13 cellular contexts compared by ENCODE assay signal in the genomic region with DNA sequence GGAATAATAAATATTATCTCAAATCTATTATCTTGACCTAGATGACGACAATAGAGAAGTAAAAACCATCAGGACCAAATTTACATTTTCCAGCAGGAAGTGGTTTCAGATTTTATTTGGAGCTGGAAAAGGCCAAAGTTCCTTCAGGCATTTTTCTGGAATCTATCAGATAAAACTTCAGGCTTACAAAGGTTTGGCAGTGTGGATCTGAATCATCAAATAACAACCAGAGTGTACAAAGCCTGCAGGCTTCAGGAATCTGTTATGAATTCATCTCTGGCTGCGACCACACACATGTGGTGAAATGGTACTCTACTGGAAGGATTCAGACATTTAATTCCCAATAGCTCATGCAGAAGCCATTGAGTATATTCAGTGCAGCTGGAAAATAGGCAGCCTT.
DNase-seq lines count a peak whose midpoint lies in the region; ATAC-seq and TF ChIP-seq lines count a peak whose summit lies in the region.
"Had no signal": no experiment of that assay in that cellular context is flagged by ENCODE, and none has a peak within 500 bp of the region (broad histone marks: within the 10 kb centered on the region; RNA-seq: fewer than 3 reads in every experiment).

No MANE protein-coding gene starts in this region.

- intact Hi-C loops in Right ventricle myocardium superior (cut with DNase I): no loop called here
- intact Hi-C loops in testis (cut with DNase I; ENCODE audit: low total_unique reads): no loop called here

- no peak for TF ChIP-seq CTCF in right atrium auricular region (IDR thresholded peaks at IDR 0.05)
- TF ChIP-seq CTCF in astrocyte of the cerebellum (IDR thresholded peaks at IDR 0.05; ENCODE audit: low read depth, low read length, missing control alignments): no peak
- no peak for TF ChIP-seq CTCF in testis (IDR thresholded peaks at IDR 0.05)

- H3K4me1 ChIP-seq in right atrium auricular region: peaks cover 0 to 5% of the 10 kb centered on the region in 2 donors
- H3K4me1 ChIP-seq in testis: no peaks in the 10 kb centered on the region
- H3K4me1 ChIP-seq: upper lobe of right lung had no signal

- no peaks in the 10 kb centered on the region for H3K36me3 ChIP-seq in right atrium auricular region
- H3K36me3 ChIP-seq in testis (ENCODE audit: low read depth, missing control alignments): no peaks in the 10 kb centered on the region
- H3K36me3 ChIP-seq: HAP-1, upper lobe of right lung had no signal

- no peak overlapping the region for H3K4me3 ChIP-seq in right atrium auricular region
- no peak overlapping the region for H3K4me3 ChIP-seq in astrocyte of the cerebellum (ENCODE audit: low read depth, low read length)
- H3K4me3 ChIP-seq in testis: no peak overlapping the region
- H3K4me3 ChIP-seq: HAP-1, upper lobe of right lung had no signal

- DNase-seq in Right ventricle myocardium superior (no peak), right atrium auricular region (ENCODE audit: low spot score) (no peak), astrocyte of the cerebellum (ENCODE audit: low read depth) (peak; percentile 89), hepatic stellate cell (ENCODE audit: low spot score) (peak; percentile 12), testis (no peak), MV-4-11 (lab: John Stamatoyannopoulos, UW) (no peak)
- DNase-seq: left cardiac atrium, NCI-H1092, T-helper 17 cell, upper lobe of right lung had no signal

- in situ Hi-C loops in astrocyte of the cerebellum (cut with HindIII; ENCODE audit: low sequenced_read_pairs): no loop called here

- H3K27me3 ChIP-seq in right atrium auricular region (no peaks in the 10 kb centered on the region), testis (no peaks in the 10 kb centered on the region)
- H3K27me3 ChIP-seq: upper lobe of right lung had no signal

- ATAC-seq in Right ventricle myocardium superior (ENCODE audit: poor library complexity) (peak; percentile 73), GM21717 (IDR thresholded peaks at IDR 0.05; ENCODE audit: unreplicated experiment) (no peak), HG03108 (IDR thresholded peaks at IDR 0.05; ENCODE audit: unreplicated experiment) (no peak)
- ATAC-seq: T-helper 17 cell, upper lobe of right lung had no signal

- 78 to 82% methylated on average over 2 of the region's 2 CpGs for WGBS in testis, 2 donors

- H3K27ac ChIP-seq in right atrium auricular region (no peak overlapping the region), testis (no peak overlapping the region)
- H3K27ac ChIP-seq: upper lobe of right lung had no signal

- TF ChIP-seq POLR2A in testis (IDR thresholded peaks at IDR 0.05): no peak

- H3K9me3 ChIP-seq in right atrium auricular region: no peaks in the 10 kb centered on the region
- no peaks in the 10 kb centered on the region for H3K9me3 ChIP-seq in testis
- H3K9me3 ChIP-seq: HAP-1, upper lobe of right lung had no signal

Comparison
In these comparisons a context has a peak if more than half of its experiments do, and no peak if none do; other contexts are left out.
1. DNase-seq: peak in astrocyte of the cerebellum (single experiment) and hepatic stellate cell (single experiment); none in Right ventricle myocardium superior (single experiment), right atrium auricular region (single experiment), testis (single experiment) and MV-4-11 (single experiment).